8 cellular contexts compared by ENCODE assay signal in genomic region chr13:38872693-38873092, GRCh38.
DNase-seq lines count a peak whose midpoint lies in the region; ATAC-seq and TF ChIP-seq lines count a peak whose summit lies in the region.

No MANE protein-coding gene starts in this region.

- ATAC-seq in HG03039 (IDR thresholded peaks at IDR 0.05; ENCODE audit: unreplicated experiment) (peak; percentile 62), PC-3 (no peak)

- no peaks in the 10 kb centered on the region for H3K79me2 ChIP-seq in PC-3 (ENCODE audit: low read length)

- no peaks in the 10 kb centered on the region for H3K36me3 ChIP-seq in PC-3 (ENCODE audit: low read depth, low read length)

- H3K9me2 ChIP-seq in PC-3 (replicated peaks; ENCODE audit: low read length): no peaks in the 10 kb centered on the region

- H3F3A ChIP-seq in PC-3 (ENCODE audit: low read length, unreplicated experiment): no peaks in the 10 kb centered on the region

- H4K20me1 ChIP-seq in PC-3 (ENCODE audit: low read length): no peaks in the 10 kb centered on the region

- H2AFZ ChIP-seq in PC-3 (ENCODE audit: low read length): no peak overlapping the region

- intact Hi-C loops in PC-3 (cut with micrococcal nuclease): no loop called here

- no peak overlapping the region for H3K4me2 ChIP-seq in PC-3 (ENCODE audit: low read length)

- BruUV-seq in PC-3 (replicated peaks; lab: Mats Ljungman, UMichigan): no TSS peak

- in situ Hi-C loops in astrocyte of the cerebellum (cut with HindIII; ENCODE audit: low sequenced_read_pairs): no loop called here

- peaks cover 36% of the 10 kb centered on the region for H3K27me3 ChIP-seq in PC-3 (ENCODE audit: low read length)

- POLR2A ChIA-PET in PC-3 (lab: Charles Lee; ENCODE audit: unreplicated experiment): no interaction called here

- CTCF ChIA-PET in PC-3 (lab: Charles Lee): interaction anchor here (0.6 kb wide), 1 partner anchor 12 kb away, joined by 3 read pairs; no protein-coding TSS in a partner anchor

- no peak overlapping the region for H3K4me3 ChIP-seq in PC-3 (ENCODE audit: low read length)
- H3K4me3 ChIP-seq in astrocyte of the cerebellum (ENCODE audit: low read depth, low read length): no peak overlapping the region

- no peaks in the 10 kb centered on the region for H3K4me1 ChIP-seq in PC-3 (ENCODE audit: insufficient read depth, low read length)

- peak; percentile 39 for DNase-seq in GM10266 (ENCODE audit: extremely low spot score)
- DNase-seq in PC-3: peak; percentile 55
- DNase-seq in astrocyte of the cerebellum (ENCODE audit: low read depth): peak; percentile 39
- peak; percentile 79 for DNase-seq in left kidney (ENCODE audit: low read depth, low spot score)
- DNase-seq in substantia nigra (lab: John Stamatoyannopoulos, UW): peak in 36 of 49 donors; percentile 1 to 67 (median 30)
- DNase-seq in occipital lobe (lab: John Stamatoyannopoulos, UW): no peak

- TF ChIP-seq CTCF in 22Rv1 (IDR thresholded peaks at IDR 0.05): peak; percentile 46
- peak; percentile 70 for TF ChIP-seq CTCF in GM10266 (IDR thresholded peaks at IDR 0.05; ENCODE audit: control insufficient read depth, insufficient read depth, low read depth, missing control alignments)
- peak; percentile 65 for TF ChIP-seq CTCF in PC-3 (conservative IDR thresholded peaks at IDR 0.05; ENCODE audit: low read depth, low read length)
- peak; percentile 76 for TF ChIP-seq CTCF in astrocyte of the cerebellum (IDR thresholded peaks at IDR 0.05; ENCODE audit: low read depth, low read length, missing control alignments)

- no peaks in the 10 kb centered on the region for H3K9me3 ChIP-seq in PC-3 (ENCODE audit: low read length)

- no peak overlapping the region for H3K9ac ChIP-seq in PC-3 (ENCODE audit: low read length)

- H3K27ac ChIP-seq in 22Rv1: no peak overlapping the region
- H3K27ac ChIP-seq in PC-3 (ENCODE audit: low read length): no peak overlapping the region
- H3K27ac ChIP-seq in substantia nigra (ENCODE audit: low read depth, low read length, poor library complexity, severe bottlenecking): no peak overlapping the region
